1 cellular context compared by ENCODE assay signal in the genomic region with DNA sequence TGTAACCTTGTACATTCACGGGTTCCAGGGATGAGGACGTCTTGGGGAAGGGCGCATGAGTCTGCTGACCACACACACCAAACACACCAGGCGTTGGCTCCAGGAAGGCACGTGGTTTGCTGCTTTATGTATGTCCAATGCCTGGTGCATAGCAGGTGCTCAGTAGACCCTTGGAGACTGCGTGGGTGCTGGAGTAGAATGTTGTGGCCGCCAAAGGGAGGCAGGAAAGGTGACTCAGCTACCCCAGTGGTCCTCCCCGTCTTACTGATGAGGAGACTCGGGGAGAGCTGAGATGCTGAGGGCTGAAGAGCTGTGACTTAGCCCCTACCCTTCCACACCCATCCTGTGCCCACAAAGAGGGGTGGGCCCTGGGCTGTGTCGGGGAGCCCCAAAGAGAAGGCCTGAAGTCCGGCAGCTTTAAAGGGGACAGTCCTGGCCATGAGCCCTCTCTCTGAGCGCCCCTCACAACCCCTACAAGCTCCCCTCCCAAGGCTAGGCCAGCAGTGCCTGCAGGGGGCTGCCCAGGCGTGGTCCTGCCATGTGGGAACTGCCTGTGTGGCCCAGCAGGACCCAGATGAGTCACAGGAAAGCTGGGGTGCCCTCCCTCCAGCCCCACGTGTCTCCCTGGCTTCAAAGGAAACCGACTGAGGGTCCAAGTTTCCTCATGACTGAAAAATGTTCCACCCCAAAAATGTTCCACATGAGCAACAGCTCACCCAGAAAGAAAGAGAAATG.
TF ChIP-seq lines count a peak whose summit lies in the region.

No MANE protein-coding gene starts in this region.

TF ChIP-seq in GM23338, 12 proteins besides CTCF, POLR2A, EP300 and RAD21 (continued from another document):
- TF ChIP-seq, protein P1, sequence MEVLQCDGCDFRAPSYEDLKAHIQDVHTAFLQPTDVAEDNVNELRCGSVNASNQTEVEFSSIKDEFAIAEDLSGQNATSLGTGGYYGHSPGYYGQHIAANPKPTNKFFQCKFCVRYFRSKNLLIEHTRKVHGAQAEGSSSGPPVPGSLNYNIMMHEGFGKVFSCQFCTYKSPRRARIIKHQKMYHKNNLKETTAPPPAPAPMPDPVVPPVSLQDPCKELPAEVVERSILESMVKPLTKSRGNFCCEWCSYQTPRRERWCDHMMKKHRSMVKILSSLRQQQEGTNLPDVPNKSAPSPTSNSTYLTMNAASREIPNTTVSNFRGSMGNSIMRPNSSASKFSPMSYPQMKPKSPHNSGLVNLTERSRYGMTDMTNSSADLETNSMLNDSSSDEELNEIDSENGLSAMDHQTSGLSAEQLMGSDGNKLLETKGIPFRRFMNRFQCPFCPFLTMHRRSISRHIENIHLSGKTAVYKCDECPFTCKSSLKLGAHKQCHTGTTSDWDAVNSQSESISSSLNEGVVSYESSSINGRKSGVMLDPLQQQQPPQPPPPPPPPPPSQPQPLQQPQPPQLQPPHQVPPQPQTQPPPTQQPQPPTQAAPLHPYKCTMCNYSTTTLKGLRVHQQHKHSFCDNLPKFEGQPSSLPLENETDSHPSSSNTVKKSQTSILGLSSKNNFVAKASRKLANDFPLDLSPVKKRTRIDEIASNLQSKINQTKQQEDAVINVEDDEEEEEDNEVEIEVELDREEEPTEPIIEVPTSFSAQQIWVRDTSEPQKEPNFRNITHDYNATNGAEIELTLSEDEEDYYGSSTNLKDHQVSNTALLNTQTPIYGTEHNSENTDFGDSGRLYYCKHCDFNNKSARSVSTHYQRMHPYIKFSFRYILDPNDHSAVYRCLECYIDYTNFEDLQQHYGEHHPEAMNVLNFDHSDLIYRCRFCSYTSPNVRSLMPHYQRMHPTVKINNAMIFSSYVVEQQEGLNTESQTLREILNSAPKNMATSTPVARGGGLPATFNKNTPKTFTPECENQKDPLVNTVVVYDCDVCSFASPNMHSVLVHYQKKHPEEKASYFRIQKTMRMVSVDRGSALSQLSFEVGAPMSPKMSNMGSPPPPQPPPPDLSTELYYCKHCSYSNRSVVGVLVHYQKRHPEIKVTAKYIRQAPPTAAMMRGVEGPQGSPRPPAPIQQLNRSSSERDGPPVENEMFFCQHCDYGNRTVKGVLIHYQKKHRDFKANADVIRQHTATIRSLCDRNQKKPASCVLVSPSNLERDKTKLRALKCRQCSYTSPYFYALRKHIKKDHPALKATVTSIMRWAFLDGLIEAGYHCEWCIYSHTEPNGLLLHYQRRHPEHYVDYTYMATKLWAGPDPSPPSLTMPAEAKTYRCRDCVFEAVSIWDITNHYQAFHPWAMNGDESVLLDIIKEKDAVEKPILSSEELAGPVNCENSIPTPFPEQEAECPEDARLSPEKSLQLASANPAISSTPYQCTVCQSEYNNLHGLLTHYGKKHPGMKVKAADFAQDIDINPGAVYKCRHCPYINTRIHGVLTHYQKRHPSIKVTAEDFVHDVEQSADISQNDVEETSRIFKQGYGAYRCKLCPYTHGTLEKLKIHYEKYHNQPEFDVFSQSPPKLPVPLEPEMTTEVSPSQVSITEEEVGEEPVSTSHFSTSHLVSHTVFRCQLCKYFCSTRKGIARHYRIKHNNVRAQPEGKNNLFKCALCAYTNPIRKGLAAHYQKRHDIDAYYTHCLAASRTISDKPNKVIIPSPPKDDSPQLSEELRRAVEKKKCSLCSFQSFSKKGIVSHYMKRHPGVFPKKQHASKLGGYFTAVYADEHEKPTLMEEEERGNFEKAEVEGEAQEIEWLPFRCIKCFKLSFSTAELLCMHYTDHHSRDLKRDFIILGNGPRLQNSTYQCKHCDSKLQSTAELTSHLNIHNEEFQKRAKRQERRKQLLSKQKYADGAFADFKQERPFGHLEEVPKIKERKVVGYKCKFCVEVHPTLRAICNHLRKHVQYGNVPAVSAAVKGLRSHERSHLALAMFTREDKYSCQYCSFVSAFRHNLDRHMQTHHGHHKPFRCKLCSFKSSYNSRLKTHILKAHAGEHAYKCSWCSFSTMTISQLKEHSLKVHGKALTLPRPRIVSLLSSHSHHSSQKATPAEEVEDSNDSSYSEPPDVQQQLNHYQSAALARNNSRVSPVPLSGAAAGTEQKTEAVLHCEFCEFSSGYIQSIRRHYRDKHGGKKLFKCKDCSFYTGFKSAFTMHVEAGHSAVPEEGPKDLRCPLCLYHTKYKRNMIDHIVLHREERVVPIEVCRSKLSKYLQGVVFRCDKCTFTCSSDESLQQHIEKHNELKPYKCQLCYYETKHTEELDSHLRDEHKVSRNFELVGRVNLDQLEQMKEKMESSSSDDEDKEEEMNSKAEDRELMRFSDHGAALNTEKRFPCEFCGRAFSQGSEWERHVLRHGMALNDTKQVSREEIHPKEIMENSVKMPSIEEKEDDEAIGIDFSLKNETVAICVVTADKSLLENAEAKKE (CRISPR knock-in tag; IDR thresholded peaks at IDR 0.05): no peak
- TF ChIP-seq POLR2AphosphoS5 (IDR thresholded peaks at IDR 0.05; ENCODE audit: low read depth) (no peak), JUNB (IDR thresholded peaks at IDR 0.05; ENCODE audit: unreplicated experiment) (no peak), NANOG (IDR thresholded peaks at IDR 0.05; ENCODE audit: borderline replicate concordance) (no peak), ZNF331 (CRISPR knock-in tag; IDR thresholded peaks at IDR 0.05; ENCODE audit: low read depth) (no peak)
